ENCODE assay signal across 13 cellular contexts in the genomic region with DNA sequence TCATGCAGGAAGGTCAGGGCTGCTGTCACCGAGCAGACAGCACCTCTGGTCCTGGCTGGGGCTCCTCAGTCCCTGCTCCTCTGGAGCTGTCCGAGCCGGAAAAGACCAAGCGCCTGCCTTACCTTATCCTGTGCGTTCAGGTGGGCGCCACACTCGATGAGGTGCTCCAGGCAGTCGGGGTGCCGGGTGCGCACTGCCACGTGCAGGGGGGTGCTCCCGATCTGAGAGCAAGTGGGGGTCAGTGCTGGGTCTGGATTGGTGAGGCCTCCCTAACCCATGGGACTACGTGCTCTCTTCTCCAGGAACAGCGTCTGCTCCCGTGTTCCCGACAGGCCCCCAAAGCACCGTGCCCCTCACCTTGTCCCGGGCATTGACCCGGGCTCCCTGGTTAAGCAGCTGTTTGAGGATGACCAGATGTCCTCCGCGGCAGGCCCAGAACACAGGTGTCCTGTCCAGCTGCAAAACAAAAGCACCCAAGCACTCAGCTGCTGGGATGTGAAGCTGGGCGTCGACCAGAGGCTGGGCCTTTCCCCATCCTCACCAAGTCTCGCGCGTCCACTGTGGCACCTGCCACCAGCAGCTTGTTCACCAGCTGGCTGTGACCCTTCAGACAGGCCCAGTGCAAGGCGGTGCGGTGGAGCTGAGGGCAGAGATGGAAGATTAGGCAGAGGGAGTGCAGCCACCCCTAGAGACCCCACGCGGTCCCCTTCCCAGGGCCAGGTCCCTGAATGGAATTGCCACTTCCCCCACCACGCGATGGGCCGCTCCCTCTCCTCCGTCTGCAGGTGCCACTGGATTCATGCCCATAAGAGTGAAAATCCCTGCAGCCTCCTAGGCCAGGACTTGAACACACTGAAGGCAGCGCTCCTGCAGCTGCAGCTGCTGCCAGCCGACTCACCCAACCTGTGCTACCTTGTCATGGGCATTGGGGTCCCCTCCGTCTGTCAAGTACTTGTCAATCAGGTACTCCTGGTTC. TPM values are rescaled to one million over a fixed set of nuclear protein-coding genes. Genes with fewer than 3 reads are reported as not detected.
A peak's percentile ranks its signal among the peaks of the same experiment; 100 is the strongest.
DNase-seq lines count a peak whose midpoint lies in the region; ATAC-seq and TF ChIP-seq lines count a peak whose summit lies in the region.
"Had no signal": no experiment of that assay in that cellular context is flagged by ENCODE, and none has a peak within 500 bp of the region (broad histone marks: within the 10 kb centered on the region; RNA-seq: fewer than 3 reads in every experiment).

No MANE protein-coding gene starts in this region.

- H3K9me3 Mint-ChIP-seq in T-helper 2 cell treated with Interferon-gamma antibody and Interleukin-4, amounts not matched to agents 5 μg/mL and 100 μg/mL, for 36 hours = no peaks in the 10 kb centered on the region
- H3K9me3 Mint-ChIP-seq in IgD-negative memory B cell = no peaks in the 10 kb centered on the region
- no peaks in the 10 kb centered on the region for H3K9me3 Mint-ChIP-seq in endodermal cell

- H3K4me3 Mint-ChIP-seq in T-helper 2 cell treated with Interferon-gamma antibody and Interleukin-4, amounts not matched to agents 5 μg/mL and 100 μg/mL, for 36 hours = peak overlapping the region; percentile 24
- H3K4me3 Mint-ChIP-seq in IgD-negative memory B cell (peak overlapping the region in 3 of 4 donors; percentile 37 to 78 (median 47)), endodermal cell (no peak overlapping the region)

- peaks cover 22% of the 10 kb centered on the region for H3K36me3 Mint-ChIP-seq in T-helper 2 cell treated with Interferon-gamma antibody and Interleukin-4, amounts not matched to agents 5 μg/mL and 100 μg/mL, for 36 hours (ENCODE audit: low read depth)
- H3K36me3 Mint-ChIP-seq in IgD-negative memory B cell = peaks cover 8% of the 10 kb centered on the region
- peaks cover 11% of the 10 kb centered on the region for H3K36me3 Mint-ChIP-seq in endodermal cell (ENCODE audit: low read depth)

- no peak for TF ChIP-seq CTCF in endodermal cell (conservative IDR thresholded peaks at IDR 0.05)
- TF ChIP-seq CTCF in psoas muscle (IDR thresholded peaks at IDR 0.05) = no peak
- no peak for TF ChIP-seq CTCF in right atrium auricular region (IDR thresholded peaks at IDR 0.05)

- H3K4me1 ChIP-seq in endodermal cell (ENCODE audit: control insufficient read depth, insufficient read depth, low read length) = no peaks in the 10 kb centered on the region
- H3K4me1 ChIP-seq in psoas muscle = peaks cover 36% of the 10 kb centered on the region
- peaks cover 0 to 45% of the 10 kb centered on the region in 2 donors for H3K4me1 ChIP-seq in right atrium auricular region

- H3K9me3 ChIP-seq in endodermal cell (ENCODE audit: control insufficient read depth, low read length) = no peaks in the 10 kb centered on the region
- H3K9me3 ChIP-seq in psoas muscle = no peaks in the 10 kb centered on the region
- no peaks in the 10 kb centered on the region for H3K9me3 ChIP-seq in right atrium auricular region

- H3K4me3 ChIP-seq in endodermal cell (ENCODE audit: low read length) (no peak overlapping the region), psoas muscle (peak overlapping the region; percentile 71), right atrium auricular region (no peak overlapping the region)
- H3K4me3 ChIP-seq: dorsolateral prefrontal cortex had no signal

- intact Hi-C loops in psoas muscle (cut with DNase I) = no loop called here

- H3K27me3 Mint-ChIP-seq in T-helper 2 cell treated with Interferon-gamma antibody and Interleukin-4, amounts not matched to agents 5 μg/mL and 100 μg/mL, for 36 hours (ENCODE audit: low read depth) = no peaks in the 10 kb centered on the region
- H3K27me3 Mint-ChIP-seq in IgD-negative memory B cell = no peaks in the 10 kb centered on the region
- no peaks in the 10 kb centered on the region for H3K27me3 Mint-ChIP-seq in endodermal cell (ENCODE audit: insufficient read depth)

- H3K27ac Mint-ChIP-seq in T-helper 2 cell treated with Interferon-gamma antibody and Interleukin-4, amounts not matched to agents 5 μg/mL and 100 μg/mL, for 36 hours = peak overlapping the region; percentile 31
- H3K27ac Mint-ChIP-seq in IgD-negative memory B cell = peak overlapping the region in 1 of 3 donors; percentile 62
- H3K27ac Mint-ChIP-seq in endodermal cell = no peak overlapping the region

- H3K4me1 Mint-ChIP-seq in T-helper 2 cell treated with Interferon-gamma antibody and Interleukin-4, amounts not matched to agents 5 μg/mL and 100 μg/mL, for 36 hours (ENCODE audit: low read depth) = peaks cover 12% of the 10 kb centered on the region
- H3K4me1 Mint-ChIP-seq in IgD-negative memory B cell (peaks cover under 1 to 13% (median 8%) of the 10 kb centered on the region in 3 donors), endodermal cell (peaks cover 2% of the 10 kb centered on the region)

- H3K27me3 ChIP-seq in endodermal cell (ENCODE audit: control insufficient read depth, insufficient read depth, low read length, poor library complexity, severe bottlenecking) = no peaks in the 10 kb centered on the region
- no peaks in the 10 kb centered on the region for H3K27me3 ChIP-seq in psoas muscle (ENCODE audit: insufficient read depth in 3 of 3, low read length in 2 of 3)
- no peaks in the 10 kb centered on the region for H3K27me3 ChIP-seq in right atrium auricular region
- H3K27me3 ChIP-seq: dorsolateral prefrontal cortex had no signal

- 93 to 97% methylated on average over 27 to 37 of the region's 37 CpGs for WGBS in endodermal cell (ENCODE audit: insufficient coverage in 1 of 2, insufficient read length in 1 of 2), 2 experiments
- WGBS in psoas muscle, 3 donors = 52 to 74% (median 56%) methylated on average over 35 to 37 of the region's 37 CpGs

- H3K36me3 ChIP-seq in endodermal cell (ENCODE audit: control insufficient read depth, insufficient read depth, low read length) = peaks cover 5% of the 10 kb centered on the region
- peaks cover 0 to 50% of the 10 kb centered on the region in 2 donors for H3K36me3 ChIP-seq in psoas muscle (ENCODE audit: insufficient read depth in 1 of 2, low read depth in 1 of 2)
- peaks cover 14% of the 10 kb centered on the region for H3K36me3 ChIP-seq in right atrium auricular region

- H3K9ac ChIP-seq in endodermal cell (ENCODE audit: extremely low read depth, low read length, poor library complexity, severe bottlenecking) = no peak overlapping the region

- ATAC-seq in psoas muscle = no peak

- no peak for DNase-seq in T-helper 2 cell treated with Interferon-gamma antibody and Interleukin-4, amounts not matched to agents 5 μg/mL and 100 μg/mL, for 36 hours (ENCODE audit: low spot score)
- DNase-seq in T-helper 2 cell (no peak), endodermal cell (peak; percentile 54), psoas muscle (peak in 1 of 2 donors; percentile 55), AG08396 (ENCODE audit: low spot score) (no peak), right atrium auricular region (ENCODE audit: low spot score) (no peak), activated gamma-delta T cell (lab: John Stamatoyannopoulos, UW) (no peak)
- DNase-seq: dorsolateral prefrontal cortex, NCI-H1048, NCI-H446, T1000, trophoblast cell had no signal

- H3K27ac ChIP-seq in endodermal cell (ENCODE audit: low read depth, low read length) (no peak overlapping the region), psoas muscle (peak overlapping the region; percentile 97), right atrium auricular region (peak overlapping the region in 1 of 2 donors; percentile 85)

RNA-seq across cellular contexts. Expression of a gene that starts 3.7 kb away (rescaled TPM):
- polyA plus RNA-seq in IgD-negative memory B cell (1.3 TPM), psoas muscle (100 to 1,000 TPM; 256 to 608 (median 529) TPM)
- total RNA-seq in endodermal cell (1 to 10 TPM; 2.6 to 3.6 TPM), psoas muscle (1,000 to 10,000 TPM in 2 of 4 donors, 100 to 1,000 TPM in 2; 788 to 1,374 (median 978) TPM), right atrium auricular region (10 to 100 TPM in 1 of 2 donors, 1 to 10 TPM in 1; 9.3 to 23.0 TPM)
- 3.5 TPM for polyA plus RNA-seq in endodermal cell (2013, experiment 1 of 2)
- polyA plus RNA-seq in endodermal cell (2013, experiment 2 of 2) = 2.6 TPM

RNA-seq across cellular contexts. Expression of a gene that starts 17.7 kb away (rescaled TPM):
- 16.3 TPM for polyA plus RNA-seq in IgD-negative memory B cell
- 10 to 100 TPM; 14.6 to 16.7 TPM for total RNA-seq in endodermal cell
- polyA plus RNA-seq in endodermal cell (2013, experiment 1 of 2) = 13.0 TPM
- 14.1 TPM for polyA plus RNA-seq in endodermal cell (2013, experiment 2 of 2)
- 100 to 1,000 TPM in 1 of 4 donors, 10 to 100 TPM in 3; 53.3 to 101 (median 78.7) TPM for total RNA-seq in psoas muscle
- polyA plus RNA-seq in psoas muscle = 10 to 100 TPM; 19.2 to 34.0 (median 26.2) TPM
- total RNA-seq in right atrium auricular region = 10 to 100 TPM in 1 of 2 donors, 1 to 10 TPM in 1; 8.7 to 12.2 TPM

RNA-seq across cellular contexts. Expression of a gene that starts 24.1 kb away (rescaled TPM):
- polyA plus RNA-seq in IgD-negative memory B cell (3.5 TPM), psoas muscle (1 to 10 TPM; 4.2 to 7.7 (median 6.4) TPM)
- total RNA-seq in endodermal cell (10 to 100 TPM; 33.1 to 34.8 TPM), psoas muscle (10 to 100 TPM in 3 of 4 donors, 1 to 10 TPM in 1; 7.2 to 12.6 (median 10.9) TPM), right atrium auricular region (1 to 10 TPM; 4.2 to 7.9 TPM)
- polyA plus RNA-seq in endodermal cell (2013, experiment 1 of 2) = 16.5 TPM
- polyA plus RNA-seq in endodermal cell (2013, experiment 2 of 2) = 14.9 TPM

RNA-seq across cellular contexts. Expression of a gene that starts 29.7 kb away (rescaled TPM):
- polyA plus RNA-seq in IgD-negative memory B cell = 0.58 TPM
- total RNA-seq in endodermal cell = 10 to 100 TPM; 82.5 to 92.1 TPM
- polyA plus RNA-seq in endodermal cell (2013, experiment 1 of 2) = 76.4 TPM
- polyA plus RNA-seq in endodermal cell (2013, experiment 2 of 2) = 67.9 TPM
- 10 to 100 TPM in 3 of 4 donors, 1 to 10 TPM in 1; 9.5 to 10.8 (median 10.2) TPM for total RNA-seq in psoas muscle
- polyA plus RNA-seq in psoas muscle = 1 to 10 TPM; 4.1 to 8.3 (median 6.0) TPM
- 10 to 100 TPM; 12.0 to 23.3 TPM for total RNA-seq in right atrium auricular region

Comparison
In these comparisons a context has a peak if more than half of its experiments do, and no peak if none do; other contexts are left out.
1. RNA of a gene that starts 3.7 kb away (total RNA-seq): 788 to 1,374 TPM in psoas muscle; 9.3 to 23.0 TPM in right atrium auricular region and 2.6 to 3.6 TPM in endodermal cell; every median in the first group is over 10 times any median in the second.